1 cellular context compared by ENCODE assay signal in the genomic region with DNA sequence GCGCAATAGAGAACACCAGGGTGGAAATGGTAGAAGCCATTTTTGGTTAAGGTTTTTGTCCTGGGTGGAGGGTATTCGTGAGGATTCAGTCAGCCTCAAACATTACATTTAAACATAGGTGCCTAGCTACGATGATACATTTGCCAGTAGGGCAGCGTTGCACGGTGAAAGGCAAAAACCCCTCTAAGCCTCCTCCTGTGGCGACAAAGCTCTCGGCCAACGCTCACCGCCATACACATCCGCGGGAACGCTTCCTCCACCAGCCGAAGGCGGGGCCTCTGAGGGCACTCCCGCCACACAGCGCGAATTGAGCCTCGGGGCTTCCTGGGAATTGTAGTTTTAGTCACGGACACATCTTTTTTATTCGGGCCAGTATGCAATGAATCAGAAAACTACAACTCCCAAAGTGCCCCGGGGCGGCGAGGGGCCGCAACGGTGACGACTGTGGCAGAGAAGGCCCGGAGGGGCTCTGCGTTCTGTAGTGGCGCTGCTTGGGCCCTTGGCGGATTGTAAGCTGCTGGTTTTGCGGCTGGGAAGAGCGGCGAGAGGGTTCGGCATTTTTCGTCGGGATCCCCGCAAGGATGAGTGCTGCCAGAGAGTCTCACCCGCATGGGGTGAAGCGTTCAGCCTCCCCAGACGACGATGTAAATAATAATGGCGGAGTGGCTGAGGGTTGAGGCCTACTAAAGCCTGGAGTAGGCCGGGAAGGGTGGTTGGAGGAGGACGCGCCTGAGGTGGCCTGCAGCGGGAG.
TF ChIP-seq lines count a peak whose summit lies in the region.

C11orf58 (plus strand) TSS at position 450 of the 751 bp plus-strand sequence; CDS start at position 582, 132 bp downstream.

TF ChIP-seq in K562, 482 proteins besides CTCF, POLR2A, EP300 and RAD21 (continued from another document and continues in another):
- TF ChIP-seq, protein P1, sequence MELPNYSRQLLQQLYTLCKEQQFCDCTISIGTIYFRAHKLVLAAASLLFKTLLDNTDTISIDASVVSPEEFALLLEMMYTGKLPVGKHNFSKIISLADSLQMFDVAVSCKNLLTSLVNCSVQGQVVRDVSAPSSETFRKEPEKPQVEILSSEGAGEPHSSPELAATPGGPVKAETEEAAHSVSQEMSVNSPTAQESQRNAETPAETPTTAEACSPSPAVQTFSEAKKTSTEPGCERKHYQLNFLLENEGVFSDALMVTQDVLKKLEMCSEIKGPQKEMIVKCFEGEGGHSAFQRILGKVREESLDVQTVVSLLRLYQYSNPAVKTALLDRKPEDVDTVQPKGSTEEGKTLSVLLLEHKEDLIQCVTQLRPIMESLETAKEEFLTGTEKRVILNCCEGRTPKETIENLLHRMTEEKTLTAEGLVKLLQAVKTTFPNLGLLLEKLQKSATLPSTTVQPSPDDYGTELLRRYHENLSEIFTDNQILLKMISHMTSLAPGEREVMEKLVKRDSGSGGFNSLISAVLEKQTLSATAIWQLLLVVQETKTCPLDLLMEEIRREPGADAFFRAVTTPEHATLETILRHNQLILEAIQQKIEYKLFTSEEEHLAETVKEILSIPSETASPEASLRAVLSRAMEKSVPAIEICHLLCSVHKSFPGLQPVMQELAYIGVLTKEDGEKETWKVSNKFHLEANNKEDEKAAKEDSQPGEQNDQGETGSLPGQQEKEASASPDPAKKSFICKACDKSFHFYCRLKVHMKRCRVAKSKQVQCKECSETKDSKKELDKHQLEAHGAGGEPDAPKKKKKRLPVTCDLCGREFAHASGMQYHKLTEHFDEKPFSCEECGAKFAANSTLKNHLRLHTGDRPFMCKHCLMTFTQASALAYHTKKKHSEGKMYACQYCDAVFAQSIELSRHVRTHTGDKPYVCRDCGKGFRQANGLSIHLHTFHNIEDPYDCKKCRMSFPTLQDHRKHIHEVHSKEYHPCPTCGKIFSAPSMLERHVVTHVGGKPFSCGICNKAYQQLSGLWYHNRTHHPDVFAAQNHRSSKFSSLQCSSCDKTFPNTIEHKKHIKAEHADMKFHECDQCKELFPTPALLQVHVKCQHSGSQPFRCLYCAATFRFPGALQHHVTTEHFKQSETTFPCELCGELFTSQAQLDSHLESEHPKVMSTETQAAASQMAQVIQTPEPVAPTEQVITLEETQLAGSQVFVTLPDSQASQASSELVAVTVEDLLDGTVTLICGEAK (IDR thresholded peaks at IDR 0.05): 0 out of 2 replicates have a peak, but pooled peaks have one; percentile 24
- TF ChIP-seq, protein P1 (CRISPR knock-in tag; IDR thresholded peaks at IDR 0.05): no peak
- TF ChIP-seq GMEB1 (CRISPR knock-in tag; IDR thresholded peaks at IDR 0.05) (peak; percentile 67), CEBPG (CRISPR knock-in tag; IDR thresholded peaks at IDR 0.05) (no peak), CEBPG (tag; conservative IDR thresholded peaks at IDR 0.05 in 1 of 2, IDR thresholded peaks at IDR 0.05 in 1 of 2) (no peak), PRDM10 (IDR thresholded peaks at IDR 0.05; ENCODE audit: partially characterized antibody) (peak; percentile 0), POLR2H (tag; IDR thresholded peaks at IDR 0.05; ENCODE audit: low read depth) (peak; percentile 96), GTF2B (IDR thresholded peaks at IDR 0.05; ENCODE audit: extremely low read depth, insufficient read length) (peak; percentile 67), HMBOX1 (IDR thresholded peaks at IDR 0.05) (no peak), CTBP1 (IDR thresholded peaks at IDR 0.05; ENCODE audit: borderline replicate concordance) (no peak), KDM5B (IDR thresholded peaks at IDR 0.05; ENCODE audit: insufficient replicate concordance, low read depth, low read length) (peak; percentile 94), CBX3 (IDR thresholded peaks at IDR 0.05; ENCODE audit: borderline replicate concordance in 1 of 2, low read length in 2 of 2) (peak in 1 of 2 experiments; percentile 17; a peak in 1 of 3 replicates), EP400 (IDR thresholded peaks at IDR 0.05) (peak; percentile 91), FOXK2 (conservative IDR thresholded peaks at IDR 0.05 in 1 of 2, IDR thresholded peaks at IDR 0.05 in 1 of 2; ENCODE audit: low read depth in 2 of 2) (peak in 1 of 2 experiments; percentile 80; a peak in 1 of 4 replicates), MYNN (IDR thresholded peaks at IDR 0.05) (no peak), MYNN (CRISPR knock-in tag; IDR thresholded peaks at IDR 0.05) (no peak), TCF7L2 (IDR thresholded peaks at IDR 0.05; ENCODE audit: low read depth, low read length) (no peak), MXI1 (IDR thresholded peaks at IDR 0.05; ENCODE audit: low read depth, low read length) (no peak), ATF7 (IDR thresholded peaks at IDR 0.05) (peak; percentile 91), MIER1 (IDR thresholded peaks at IDR 0.05; ENCODE audit: low read depth) (no peak), TOE1 (IDR thresholded peaks at IDR 0.05; ENCODE audit: borderline replicate concordance) (0 out of 2 replicates have a peak, but pooled peaks have one; percentile 11), TOE1 (CRISPR knock-in tag; IDR thresholded peaks at IDR 0.05; ENCODE audit: borderline replicate concordance, low read depth) (no peak), DDX20 (tag; IDR thresholded peaks at IDR 0.05; ENCODE audit: low read depth) (no peak), ZNF395 (CRISPR knock-in tag; IDR thresholded peaks at IDR 0.05) (peak; percentile 92), CC2D1A (IDR thresholded peaks at IDR 0.05) (peak; percentile 35; the same call in 1 of the 2 replicates), XRCC4 (IDR thresholded peaks at IDR 0.05; ENCODE audit: extremely low read depth, insufficient read depth, insufficient read length) (no peak), NONO (IDR thresholded peaks at IDR 0.05; ENCODE audit: low read depth in 2 of 2, low read length in 1 of 2) (0 out of 4 replicates have a peak, but pooled peaks of 1 of the 2 experiments have one; percentile 33), STAG1 (CRISPR knock-in tag; IDR thresholded peaks at IDR 0.05; ENCODE audit: borderline replicate concordance) (no peak), MBD2 (IDR thresholded peaks at IDR 0.05; ENCODE audit: borderline replicate concordance, low read depth) (peak; percentile 85)
- TF ChIP-seq, protein P2, sequence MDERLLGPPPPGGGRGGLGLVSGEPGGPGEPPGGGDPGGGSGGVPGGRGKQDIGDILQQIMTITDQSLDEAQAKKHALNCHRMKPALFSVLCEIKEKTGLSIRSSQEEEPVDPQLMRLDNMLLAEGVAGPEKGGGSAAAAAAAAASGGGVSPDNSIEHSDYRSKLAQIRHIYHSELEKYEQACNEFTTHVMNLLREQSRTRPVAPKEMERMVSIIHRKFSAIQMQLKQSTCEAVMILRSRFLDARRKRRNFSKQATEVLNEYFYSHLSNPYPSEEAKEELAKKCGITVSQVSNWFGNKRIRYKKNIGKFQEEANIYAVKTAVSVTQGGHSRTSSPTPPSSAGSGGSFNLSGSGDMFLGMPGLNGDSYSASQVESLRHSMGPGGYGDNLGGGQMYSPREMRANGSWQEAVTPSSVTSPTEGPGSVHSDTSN (CRISPR knock-in tag; IDR thresholded peaks at IDR 0.05; ENCODE audit: low read depth): no peak
- TF ChIP-seq, protein P2 (tag; conservative IDR thresholded peaks at IDR 0.05; ENCODE audit: low read depth): no peak
- TF ChIP-seq, protein P3, sequence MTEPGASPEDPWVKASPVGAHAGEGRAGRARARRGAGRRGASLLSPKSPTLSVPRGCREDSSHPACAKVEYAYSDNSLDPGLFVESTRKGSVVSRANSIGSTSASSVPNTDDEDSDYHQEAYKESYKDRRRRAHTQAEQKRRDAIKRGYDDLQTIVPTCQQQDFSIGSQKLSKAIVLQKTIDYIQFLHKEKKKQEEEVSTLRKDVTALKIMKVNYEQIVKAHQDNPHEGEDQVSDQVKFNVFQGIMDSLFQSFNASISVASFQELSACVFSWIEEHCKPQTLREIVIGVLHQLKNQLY (CRISPR knock-in tag; conservative IDR thresholded peaks at IDR 0.05): no peak
